Comparison of ENCODE assay signal across 1 cellular context in genomic region chr5:166074839-166075481, GRCh38.
TF ChIP-seq lines count a peak whose summit lies in the region.

No MANE protein-coding gene starts in this region.

TF ChIP-seq in H1, 55 proteins besides CTCF, POLR2A, EP300 and RAD21 (continued from another document):
- TF ChIP-seq HDAC2 (IDR thresholded peaks at IDR 0.05; ENCODE audit: borderline replicate concordance in 1 of 2, low read depth in 2 of 2, low read length in 2 of 2) = 0 out of 4 replicates have a peak, but pooled peaks of 1 of the 2 experiments have one; percentile 41
- no peak for TF ChIP-seq SIRT6 (IDR thresholded peaks at IDR 0.05; ENCODE audit: low read length)
- TF ChIP-seq BACH1 (IDR thresholded peaks at IDR 0.05; ENCODE audit: low read length) = peak; percentile 84
- no peak for TF ChIP-seq CHD1 (IDR thresholded peaks at IDR 0.05; ENCODE audit: low read depth, low read length)
- TF ChIP-seq TCF12 (IDR thresholded peaks at IDR 0.05; ENCODE audit: low read depth, low read length) = no peak
- peak; percentile 35 for TF ChIP-seq ASH2L (IDR thresholded peaks at IDR 0.05; ENCODE audit: low read length)
- no peak for TF ChIP-seq RFX5 (IDR thresholded peaks at IDR 0.05; ENCODE audit: borderline replicate concordance, low read depth, low read length)
